In the genomic region with DNA sequence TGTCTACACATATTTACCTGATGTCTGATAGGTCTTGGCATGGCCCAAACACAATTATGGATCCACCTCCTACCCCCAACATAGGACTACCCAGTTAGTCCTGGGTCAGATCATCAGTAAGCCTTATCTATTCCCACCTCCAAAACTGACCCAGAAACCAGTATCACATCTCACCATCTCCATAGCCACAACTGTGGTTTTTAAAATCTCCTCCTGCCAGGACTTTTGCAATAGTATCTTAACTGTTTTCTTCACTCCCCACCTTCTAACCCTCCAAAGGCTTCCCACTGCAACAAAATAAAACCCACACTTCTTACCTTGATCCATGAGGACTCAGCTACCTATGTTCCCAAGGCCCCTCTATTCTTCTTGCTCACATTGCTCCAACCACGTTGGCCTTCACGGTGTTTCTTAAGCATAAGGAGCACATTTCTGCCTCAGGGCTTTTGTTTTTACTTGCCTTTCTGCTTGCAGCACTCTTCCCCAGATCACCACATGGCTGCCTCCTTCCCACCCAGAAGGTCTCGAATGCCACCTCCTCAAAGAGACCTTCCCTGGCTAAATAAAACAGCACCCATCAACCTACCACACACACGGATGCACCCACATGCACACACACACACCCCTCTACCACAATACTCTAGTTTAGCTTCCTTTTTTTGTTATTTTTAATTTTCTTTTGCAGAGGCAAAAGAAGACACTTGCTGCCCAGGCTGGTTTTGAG, we compare ENCODE assay signal across 20 cellular contexts.
DNase-seq lines count a peak whose midpoint lies in the region; ATAC-seq and TF ChIP-seq lines count a peak whose summit lies in the region.
"Had no signal": no experiment of that assay in that cellular context is flagged by ENCODE, and none has a peak within 500 bp of the region (broad histone marks: within the 10 kb centered on the region; RNA-seq: fewer than 3 reads in every experiment).

No MANE protein-coding gene starts in this region.

- TF ChIP-seq CTCF in GM13977 (IDR thresholded peaks at IDR 0.05; ENCODE audit: extremely low read depth, insufficient read depth, missing control alignments) = no peak
- no peak for TF ChIP-seq CTCF in dorsolateral prefrontal cortex (IDR thresholded peaks at IDR 0.05 in 54 of 56, conservative IDR thresholded peaks at IDR 0.05 in 2 of 56; ENCODE audit: low read depth in 1 of 56, partially characterized antibody in 56 of 56)

- DNase-seq in AML-193 (lab: John Stamatoyannopoulos, UW) = peak; percentile 60 to 78
- peak; percentile 37 for DNase-seq in GM13977 (ENCODE audit: low spot score)
- DNase-seq in NOMO-1 (lab: John Stamatoyannopoulos, UW; ENCODE audit: unreplicated experiment in 2 of 2) = peak; percentile 42 to 43
- DNase-seq in amniotic epithelial cell (ENCODE audit: low read depth) = peak; percentile 26
- DNase-seq in dorsolateral prefrontal cortex = no peak
- DNase-seq in GDM1 (lab: John Stamatoyannopoulos, UW) = no peak
- no peak for DNase-seq in activated naive CD4-positive, alpha-beta T cell treated with Interleukin-2 at 50 U/mL for 16 hours
- DNase-seq: activated CD4-positive, CD25-positive, alpha-beta regulatory T cell; C1 segment of cervical spinal cord; effector memory CD4-positive, alpha-beta T cell; esophagus squamous epithelium; H9; NCI-H526; T-helper 9 cell had no signal

- intact Hi-C loops in dorsolateral prefrontal cortex (cut with DNase I) = no loop called here

- H3K27me3 ChIP-seq in dorsolateral prefrontal cortex = no peaks in the 10 kb centered on the region
- H3K27me3 ChIP-seq: esophagus squamous epithelium, suprapubic skin had no signal

- H3K4me3 ChIP-seq in dorsolateral prefrontal cortex = no peak overlapping the region
- H3K4me3 ChIP-seq: A549, esophagus squamous epithelium, suprapubic skin had no signal

- ATAC-seq in HG03565 (IDR thresholded peaks at IDR 0.05; ENCODE audit: unreplicated experiment) = no peak
- ATAC-seq: A549, PC-3, sciatic nerve had no signal

- in situ Hi-C loops in GM13977 (cut with MboI; ENCODE audit: low pct_unique_long_range_greater_than_20kb, low sequenced_read_pairs, unreplicated experiment) = loop anchor here (10.0 to 25.0 kb wide), 4 partner anchors 218 to 526 kb away; a partner anchor contains a TSS

- H3K27ac ChIP-seq in dorsolateral prefrontal cortex = peak overlapping the region in 9 of 59 donors; percentile 18 to 74 (median 61)
- H3K27ac ChIP-seq: A549, KMS-11, suprapubic skin had no signal

Comparison
In these comparisons a context has a peak if more than half of its experiments do, and no peak if none do; other contexts are left out.
1. DNase-seq: peak in AML-193 (2 of 2), GM13977 (single experiment), NOMO-1 (2 of 2) and amniotic epithelial cell (single experiment); none in dorsolateral prefrontal cortex (0 of 10), GDM1 (single experiment) and activated naive CD4-positive, alpha-beta T cell treated with Interleukin-2 at 50 U/mL for 16 hours (single experiment).